ENCODE assay signal across 8 cellular contexts in the genomic region with DNA sequence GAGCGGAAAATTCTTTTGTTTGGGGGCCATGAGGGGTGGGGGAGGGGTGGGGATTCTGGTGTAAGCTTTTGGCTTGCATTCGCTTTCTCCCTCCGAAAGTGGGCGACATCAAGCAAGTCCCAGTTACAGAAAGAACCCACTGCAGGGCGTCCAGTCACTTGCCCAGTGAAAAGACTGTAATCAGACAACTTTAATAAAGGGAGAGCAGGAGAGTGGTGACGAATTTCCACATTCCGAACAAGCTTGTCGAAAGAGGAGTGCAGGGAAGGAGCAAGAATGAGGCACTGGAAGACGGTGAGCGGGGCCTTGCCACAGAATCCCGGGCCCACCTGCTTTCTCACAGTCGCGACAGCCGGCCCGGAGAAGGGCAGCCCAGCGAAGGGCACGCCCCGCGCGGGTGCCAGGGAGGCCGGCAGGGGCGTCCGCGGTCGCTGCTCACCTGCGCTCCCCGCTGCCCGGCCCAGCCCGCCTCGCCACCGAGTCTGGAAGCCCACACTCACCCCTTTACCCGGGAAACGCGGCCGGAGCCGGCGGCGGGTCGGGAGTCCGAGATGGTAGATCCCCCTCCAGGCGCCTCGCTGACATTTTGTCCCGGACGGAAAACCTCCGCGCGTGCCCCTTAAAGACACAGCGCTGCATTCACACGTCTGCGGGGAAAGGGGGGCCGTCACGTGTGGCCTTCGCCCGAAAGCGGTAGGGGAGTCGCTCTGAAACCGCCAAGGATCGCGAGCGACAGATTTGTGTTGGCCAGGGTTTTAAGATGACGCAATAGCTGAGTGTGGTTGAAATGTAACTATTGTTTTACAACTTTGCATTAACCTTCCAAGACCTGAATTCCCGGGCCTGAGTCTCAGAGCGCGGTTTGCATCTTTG. TPM values are rescaled to one million over a fixed set of nuclear protein-coding genes. Genes with fewer than 3 reads are reported as not detected.
DNase-seq lines count a peak whose midpoint lies in the region; ATAC-seq and TF ChIP-seq lines count a peak whose summit lies in the region.

A gene with protein sequence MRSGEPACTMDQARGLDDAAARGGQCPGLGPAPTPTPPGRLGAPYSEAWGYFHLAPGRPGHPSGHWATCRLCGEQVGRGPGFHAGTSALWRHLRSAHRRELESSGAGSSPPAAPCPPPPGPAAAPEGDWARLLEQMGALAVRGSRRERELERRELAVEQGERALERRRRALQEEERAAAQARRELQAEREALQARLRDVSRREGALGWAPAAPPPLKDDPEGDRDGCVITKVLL (minus strand): TSS at position 675 of the 873 bp plus-strand sequence. CDS start 9,407 bp downstream, outside the sequence.

- 0 to 1% methylated on average over 64 of the region's 64 CpGs for WGBS in lung, 2 donors

- ATAC-seq in GM19025 (IDR thresholded peaks at IDR 0.05; ENCODE audit: low read depth, unreplicated experiment) = peak; percentile 63
- ATAC-seq in HG03442 (IDR thresholded peaks at IDR 0.05; ENCODE audit: unreplicated experiment) = peak; percentile 56
- ATAC-seq in lung (ENCODE audit: insufficient read depth, low FRiP score) = peak; percentile 70

- TF ChIP-seq CTCF in lung (IDR thresholded peaks at IDR 0.05; ENCODE audit: control extremely low read depth, extremely low read depth) = no peak

- no peaks in the 10 kb centered on the region for H3K27me3 ChIP-seq in lung (ENCODE audit: control insufficient read depth, insufficient read depth)

- DNase-seq in AG20443 (ENCODE audit: low spot score) (peak; percentile 78), NCI-H774 (lab: John Stamatoyannopoulos, UW) (peak; percentile 52), lung (ENCODE audit: low spot score) (peak; percentile 71)
- peak; percentile 33 to 42 for DNase-seq in activated CD8-positive, alpha-beta memory T cell treated with anti-CD3 and anti-CD28 coated beads for 1 hour (ENCODE audit: extremely low read depth in 1 of 2, low read depth in 1 of 2)
- DNase-seq in effector CD4-positive, alpha-beta T cell = peak; percentile 15
- DNase-seq in stimulated activated CD8-positive, alpha-beta memory T cell treated with anti-CD3 and anti-CD28 coated beads, Interleukin-15, amount 100 ng/mL, for 1 hour (ENCODE audit: low read depth) = peak; percentile 19

- H3K9me3 ChIP-seq in lung (ENCODE audit: control insufficient read depth in 2 of 2, insufficient read depth in 1 of 2, low read length in 1 of 2) = no peaks in the 10 kb centered on the region

- peaks cover 0 to 3% of the 10 kb centered on the region in 2 donors for H3K36me3 ChIP-seq in lung (ENCODE audit: control insufficient read depth in 2 of 2, insufficient read depth in 2 of 2, low read length in 2 of 2)

- H3K4me3 ChIP-seq in lung = peak within 1 kb of the TSS; percentile 71

- peaks cover 0 to 9% of the 10 kb centered on the region in 2 donors for H3K4me1 ChIP-seq in lung (ENCODE audit: control insufficient read depth in 2 of 2, insufficient read depth in 2 of 2, low read length in 2 of 2)

- peak within 1 kb of the TSS; percentile 88 to 97 for H3K27ac ChIP-seq in lung (ENCODE audit: low read depth in 1 of 2, low read length in 1 of 2)

RNA-seq across cellular contexts. Expression of the gene that starts here (rescaled TPM):
- total RNA-seq in lung = 10 to 100 TPM in 1 of 2 donors, 1 to 10 TPM in 1; 5.9 to 17.1 TPM
- polyA plus RNA-seq in lung = 1 to 10 TPM; 1.8 to 4.7 TPM

Comparison
In these comparisons a context has a peak if more than half of its experiments do, and no peak if none do; other contexts are left out.
1. Peak in every context shown above with its lines: DNase-seq, ATAC-seq, H3K4me3 ChIP-seq and H3K27ac ChIP-seq.
2. DNase-seq: peak in every context shown above with its lines; median percentile 78 in AG20443; 71 in lung; 52 in NCI-H774; 38 in activated CD8-positive, alpha-beta memory T cell treated with anti-CD3 and anti-CD28 coated beads for 1 hour; 19 in stimulated activated CD8-positive, alpha-beta memory T cell treated with anti-CD3 and anti-CD28 coated beads, Interleukin-15, amount 100 ng/mL, for 1 hour; 15 in effector CD4-positive, alpha-beta T cell.